In genomic region chrX:16096131-16096530, GRCh38 we compare ENCODE assay signal across 21 cellular contexts. TPM values are rescaled to one million over a fixed set of nuclear protein-coding genes. Genes with fewer than 3 reads are reported as not detected.
DNase-seq lines count a peak whose midpoint lies in the region; ATAC-seq and TF ChIP-seq lines count a peak whose summit lies in the region.
"Had no signal": no experiment of that assay in that cellular context is flagged by ENCODE, and none has a peak within 500 bp of the region (broad histone marks: within the 10 kb centered on the region; RNA-seq: fewer than 3 reads in every experiment).

No MANE protein-coding gene starts in this region.

- WGBS in gastroesophageal sphincter (ENCODE audit: low coverage in 1 of 2), 2 donors = 35% methylated on average over 3 of the region's 3 CpGs; no CpG with 5 or more reads in 1 of the 2 donors
- 45% methylated on average over 3 of the region's 3 CpGs for WGBS in hepatocyte (ENCODE audit: low lambda C conversion rate, missing lambda C conversion rate)

- peaks cover 21% of the 10 kb centered on the region for H3K9me3 Mint-ChIP-seq in nephron progenitor cell

- no peak overlapping the region for H3K4me3 Mint-ChIP-seq in nephron progenitor cell
- H3K4me3 Mint-ChIP-seq: CD4-positive, alpha-beta memory T cell had no signal

- H3K27me3 Mint-ChIP-seq in nephron progenitor cell (ENCODE audit: low read depth, poor library complexity) = peaks cover 8% of the 10 kb centered on the region

- H3K27me3 ChIP-seq in gastroesophageal sphincter (no peaks in the 10 kb centered on the region), hepatocyte (no peaks in the 10 kb centered on the region)
- H3K27me3 ChIP-seq: MG63, SJCRH30 had no signal

- H3K9me3 ChIP-seq in gastroesophageal sphincter (no peaks in the 10 kb centered on the region), hepatocyte (ENCODE audit: low read depth) (no peaks in the 10 kb centered on the region)
- H3K9me3 ChIP-seq: Caco-2, MG63, SJCRH30 had no signal

- H3K36me3 Mint-ChIP-seq in nephron progenitor cell (ENCODE audit: low read depth) = peaks cover 4% of the 10 kb centered on the region
- H3K36me3 Mint-ChIP-seq: CD4-positive, alpha-beta memory T cell had no signal

- no peak for ATAC-seq in gastroesophageal sphincter
- no peak for ATAC-seq in GM19328 (IDR thresholded peaks at IDR 0.05; ENCODE audit: unreplicated experiment)
- ATAC-seq: GM12878 had no signal

- H4K20me1 ChIP-seq in hepatocyte (ENCODE audit: insufficient read depth, poor library complexity, severe bottlenecking) = no peaks in the 10 kb centered on the region
- H4K20me1 ChIP-seq: BLaER1 had no signal

- H3K4me2 ChIP-seq in hepatocyte = no peak overlapping the region
- H3K4me2 ChIP-seq: BLaER1 had no signal

- peak; percentile 44 to 50 for DNase-seq in NOMO-1 (lab: John Stamatoyannopoulos, UW; ENCODE audit: unreplicated experiment in 2 of 2)
- DNase-seq in ecto neural progenitor cell (ENCODE audit: low spot score) = peak; percentile 51
- DNase-seq in nephron progenitor cell = peak; percentile 36
- DNase-seq in hepatocyte (ENCODE audit: low spot score) = no peak
- DNase-seq in NK-92 treated with Interleukin-12 subunit alpha and Interleukin-12 subunit beta, amount 100 ng/mL, for 24 hours (lab: John Stamatoyannopoulos, UW) = no peak
- DNase-seq: Caco-2; CD4-positive, alpha-beta memory T cell; DMS 273 treated with DMSO at 0.1 percent for 48 hours; DMS79 treated with DMSO at 0.1 percent for 48 hours; GOT3; MG63; NCI-H1417 treated with DMSO at 0.1 percent for 48 hours; NCI-H187; NCI-H446; NCI-H526; OCI-M1; SJCRH30 had no signal

- H3K4me1 Mint-ChIP-seq in nephron progenitor cell = peaks cover 5% of the 10 kb centered on the region
- H3K4me1 Mint-ChIP-seq: CD4-positive, alpha-beta memory T cell had no signal

- TF ChIP-seq POLR2A in gastroesophageal sphincter (IDR thresholded peaks at IDR 0.05) = no peak

- no peaks in the 10 kb centered on the region for H3K79me2 ChIP-seq in hepatocyte

- TF ChIP-seq CTCF in nephron progenitor cell (IDR thresholded peaks at IDR 0.05) = no peak
- no peak for TF ChIP-seq CTCF in gastroesophageal sphincter (IDR thresholded peaks at IDR 0.05)
- no peak for TF ChIP-seq CTCF in hepatocyte (IDR thresholded peaks at IDR 0.05; ENCODE audit: poor library complexity)

- H3K4me1 ChIP-seq in gastroesophageal sphincter (no peaks in the 10 kb centered on the region), hepatocyte (ENCODE audit: insufficient read depth) (peaks cover 3% of the 10 kb centered on the region)
- H3K4me1 ChIP-seq: BLaER1, Caco-2, SJCRH30 had no signal

- no peaks in the 10 kb centered on the region for H3K9me2 ChIP-seq in hepatocyte (replicated peaks; ENCODE audit: insufficient read depth)

- no peak for TF ChIP-seq EP300 in gastroesophageal sphincter (IDR thresholded peaks at IDR 0.05)

- H3K27ac ChIP-seq in gastroesophageal sphincter = no peak overlapping the region
- no peak overlapping the region for H3K27ac ChIP-seq in hepatocyte
- H3K27ac ChIP-seq: BLaER1, SJCRH30 had no signal

- no peak overlapping the region for H3K27ac Mint-ChIP-seq in nephron progenitor cell
- H3K27ac Mint-ChIP-seq: CD4-positive, alpha-beta memory T cell had no signal

- H3K36me3 ChIP-seq in gastroesophageal sphincter = no peaks in the 10 kb centered on the region
- no peaks in the 10 kb centered on the region for H3K36me3 ChIP-seq in hepatocyte (replicated peaks; ENCODE audit: insufficient read depth, low read depth)
- H3K36me3 ChIP-seq: BLaER1, MG63, SJCRH30 had no signal

- H3K4me3 ChIP-seq in gastroesophageal sphincter = no peak overlapping the region
- no peak overlapping the region for H3K4me3 ChIP-seq in hepatocyte
- H3K4me3 ChIP-seq: BLaER1, GM12878, MG63, SJCRH30 had no signal

- no peak overlapping the region for H2AFZ ChIP-seq in hepatocyte

RNA-seq across cellular contexts. Expression of gene GRPR, which starts 27.2 kb away (rescaled TPM):
- total RNA-seq in gastroesophageal sphincter (10 to 100 TPM in 3 of 4 donors, 1 to 10 TPM in 1; 3.2 to 39.5 (median 16.0) TPM), hepatocyte (3.7 and 6.1 TPM in 2 replicates)
- 3.8 and 4.7 TPM in 2 replicates for polyA plus RNA-seq in hepatocyte
- total RNA-seq: Caco-2 had no signal

Comparison
In these comparisons a context has a peak if more than half of its experiments do, and no peak if none do; other contexts are left out.
1. DNase-seq: peak in NOMO-1 (2 of 2), ecto neural progenitor cell (single experiment) and nephron progenitor cell (single experiment); none in hepatocyte (single experiment) and NK-92 treated with Interleukin-12 subunit alpha and Interleukin-12 subunit beta, amount 100 ng/mL, for 24 hours (single experiment).